ENCODE assay signal across 14 cellular contexts in the genomic region with DNA sequence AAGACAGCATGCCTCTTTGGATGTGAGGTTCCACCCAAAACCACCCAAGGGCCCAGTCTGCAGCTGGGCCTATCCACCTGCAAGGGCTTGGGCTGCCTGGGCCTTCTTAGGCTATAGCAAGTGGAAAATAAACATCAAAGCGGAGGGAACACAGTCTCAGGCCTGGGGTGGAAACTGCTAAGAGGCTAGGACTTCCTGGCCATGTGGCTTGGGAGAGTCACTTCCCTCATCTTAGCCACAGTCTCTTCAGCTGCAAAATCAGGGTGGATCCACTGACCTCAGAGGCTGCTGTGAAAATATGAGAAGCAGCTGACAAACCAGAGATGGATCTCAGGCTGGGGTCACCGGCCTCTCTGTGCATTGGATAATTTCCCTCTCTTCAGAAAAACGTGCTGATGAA. TPM values are rescaled to one million over a fixed set of nuclear protein-coding genes. Genes with fewer than 3 reads are reported as not detected.
DNase-seq lines count a peak whose midpoint lies in the region; ATAC-seq, FAIRE-seq and TF ChIP-seq lines count a peak whose summit lies in the region.
"Had no signal": no experiment of that assay in that cellular context is flagged by ENCODE, and none has a peak within 500 bp of the region (broad histone marks: within the 10 kb centered on the region; RNA-seq: fewer than 3 reads in every experiment).

No MANE protein-coding gene starts in this region.

- H3K9me3 ChIP-seq in right lobe of liver (no peaks in the 10 kb centered on the region), HepG2 (ENCODE audit: low read length) (no peaks in the 10 kb centered on the region), T-helper 17 cell (ENCODE audit: control insufficient read depth, low read length, poor library complexity, severe bottlenecking) (no peaks in the 10 kb centered on the region), upper lobe of left lung (no peaks in the 10 kb centered on the region)

- H4K20me1 ChIP-seq in HepG2 (ENCODE audit: insufficient read depth, low read length): no peaks in the 10 kb centered on the region

- intact Hi-C loops in right lobe of liver (cut with DNase I) (no loop called here), HepG2 (cut with micrococcal nuclease; ENCODE audit: unreplicated experiment) (no loop called here)

- H3K4me3 Mint-ChIP-seq in T-helper 17 cell: no peak overlapping the region

- TF ChIP-seq POLR2A in right lobe of liver (IDR thresholded peaks at IDR 0.05) (no peak), HepG2 (IDR thresholded peaks at IDR 0.05; ENCODE audit: insufficient read depth in 1 of 2, low read depth in 2 of 2, low read length in 2 of 2) (no peak), upper lobe of left lung (IDR thresholded peaks at IDR 0.05) (no peak)

- TF ChIP-seq RAD21 in HepG2 (CRISPR knock-in tag; IDR thresholded peaks at IDR 0.05): no peak

- H3K4me3 ChIP-seq in right lobe of liver (no peak overlapping the region), HepG2 (replicated peaks in 1 of 3; ENCODE audit: insufficient read depth in 1 of 3, low read depth in 2 of 3, low read length in 3 of 3) (no peak overlapping the region), upper lobe of left lung (no peak overlapping the region)
- H3K4me3 ChIP-seq: SK-N-MC had no signal

- no peak overlapping the region for H3K9ac ChIP-seq in HepG2 (ENCODE audit: insufficient read depth, low read depth, low read length)

- CTCF ChIA-PET in HepG2 (lab: Yijun Ruan, JAX; ENCODE audit: low intra/inter-chr PET ratio, low total read pairs): no interaction called here

- TF ChIP-seq EP300 in HepG2 (IDR thresholded peaks at IDR 0.05; ENCODE audit: low read depth in 2 of 2, low read length in 2 of 2) (no peak), HepG2 (CRISPR knock-in tag; IDR thresholded peaks at IDR 0.05; ENCODE audit: borderline replicate concordance) (no peak), upper lobe of left lung (IDR thresholded peaks at IDR 0.05) (no peak)

- in situ Hi-C loops in HepG2 (cut with HindIII; ENCODE audit: extremely low pct_ligation_motif_present, low pct_unique_long_range_greater_than_20kb): no loop called here

- DNase-seq in right lobe of liver (no peak), HepG2 (ENCODE audit: low spot score) (no peak), T-helper 17 cell (no peak), left lobe of liver (ENCODE audit: low spot score) (no peak), upper lobe of left lung (peak in 1 of 2 donors; percentile 30)
- no peak for DNase-seq in stimulated activated CD4-positive, alpha-beta T cell treated with anti-CD3 and anti-CD28 coated beads, Interleukin-2, amount 100 ng/mL, for 48 hours
- no peak for DNase-seq in activated CD4-positive, CD25-positive, alpha-beta regulatory T cell (lab: John Stamatoyannopoulos, UW)
- DNase-seq: effector CD4-positive, alpha-beta T cell; kidney glomerular epithelial cell; NCI-H1105; NCI-H748 treated with DMSO at 0.1 percent for 48 hours had no signal

- H3K36me3 Mint-ChIP-seq in T-helper 17 cell (ENCODE audit: low read depth): peaks cover 6% of the 10 kb centered on the region

- H3K4me1 ChIP-seq in right lobe of liver (peaks cover 0 to 32% (median 4%) of the 10 kb centered on the region in 4 donors), HepG2 (ENCODE audit: insufficient read depth, low read length) (peaks cover 8% of the 10 kb centered on the region), upper lobe of left lung (peaks cover 11 to 49% (median 18%) of the 10 kb centered on the region in 4 donors)

- no peak overlapping the region for H3K4me2 ChIP-seq in HepG2 (ENCODE audit: low read depth, low read length)

- ATAC-seq in right lobe of liver (peak in 3 of 4 donors; percentile 35 to 48 (median 44)), HepG2 (no peak), T-helper 17 cell (peak; percentile 35), left lobe of liver (peak; percentile 7), upper lobe of left lung (ENCODE audit: low FRiP score in 2 of 2) (peak; percentile 48 to 71), GM18867 (IDR thresholded peaks at IDR 0.05; ENCODE audit: unreplicated experiment) (no peak)

- POLR2A ChIA-PET in HepG2 (lab: Yijun Ruan, JAX): no interaction called here

- no peak for FAIRE-seq in HepG2 (lab: Jason Lieb, UNC)
- FAIRE-seq: frontal cortex had no signal

- BruUV-seq in HepG2 (replicated peaks; lab: Mats Ljungman, UMichigan): no TSS peak

- H2AFZ ChIP-seq in HepG2 (ENCODE audit: low read length): no peak overlapping the region

- peak overlapping the region; percentile 65 for H3K27ac Mint-ChIP-seq in T-helper 17 cell

- WGBS in right lobe of liver (ENCODE audit: insufficient coverage, low coverage, low lambda C conversion rate, missing lambda C conversion rate): 42% methylated on average over 2 of the region's 3 CpGs
- WGBS in HepG2 (ENCODE audit: low lambda C conversion rate): no CpG with 5 or more reads among the region's 3 CpGs
- 42 to 54% methylated on average over 3 of the region's 3 CpGs for WGBS in upper lobe of left lung, 2 donors

- no peak for TF ChIP-seq CTCF in right lobe of liver (IDR thresholded peaks at IDR 0.05)
- TF ChIP-seq CTCF in HepG2 (CRISPR knock-in tag; IDR thresholded peaks at IDR 0.05): no peak
- TF ChIP-seq CTCF in upper lobe of left lung (IDR thresholded peaks at IDR 0.05): no peak

- peaks cover 21% of the 10 kb centered on the region for H3K4me1 Mint-ChIP-seq in T-helper 17 cell

- H3K36me3 ChIP-seq in right lobe of liver (peaks cover 0 to 42% (median 20%) of the 10 kb centered on the region in 4 donors), HepG2 (replicated peaks in 1 of 2; ENCODE audit: control insufficient read depth in 1 of 2, insufficient read depth in 2 of 2, low read length in 2 of 2) (peaks cover 3 to 7% of the 10 kb centered on the region in 2 experiments; a peak in 3 of 5 replicates), upper lobe of left lung (peaks cover 0 to 48% (median 40%) of the 10 kb centered on the region in 4 donors)

- no peak overlapping the region for H3K27ac ChIP-seq in right lobe of liver
- H3K27ac ChIP-seq in HepG2 (ENCODE audit: extremely low read length, insufficient read depth, low read length): no peak overlapping the region
- H3K27ac ChIP-seq in upper lobe of left lung: peak overlapping the region in 2 of 4 donors; percentile 29 to 37
- H3K27ac ChIP-seq: SK-N-MC had no signal

- H3K27me3 Mint-ChIP-seq in T-helper 17 cell: no peaks in the 10 kb centered on the region

- H3K27me3 ChIP-seq in right lobe of liver (no peaks in the 10 kb centered on the region), HepG2 (ENCODE audit: control insufficient read depth in 1 of 2, insufficient read depth in 2 of 2, low read length in 2 of 2) (no peaks in the 10 kb centered on the region), upper lobe of left lung (no peaks in the 10 kb centered on the region)

- H3K79me2 ChIP-seq in HepG2 (ENCODE audit: insufficient read depth, low read length): no peaks in the 10 kb centered on the region

RNA-seq across cellular contexts. Expression of gene TFIP11, which starts 30.6 kb away (rescaled TPM):
- total RNA-seq in right lobe of liver: 10 to 100 TPM; 17.0 to 24.1 (median 21.6) TPM
- 20.8 and 22.8 TPM in 2 replicates for total RNA-seq in HepG2 (2016; rRNA removed; fragmentation: Illumina TruSeq; extraction: Trizol)
- total RNA-seq in HepG2 (2016; cell fraction: cytosol; rRNA removed; fragmentation: Illumina TruSeq; extraction: Trizol; ENCODE audit: low read depth): 2.5 and 2.8 TPM in 2 replicates
- total RNA-seq in HepG2 (2016; cell fraction: insoluble cytoplasmic fraction; rRNA removed; fragmentation: Illumina TruSeq; extraction: Trizol): 20.2 and 22.6 TPM in 2 replicates
- 4.9 and 5.7 TPM in 2 replicates for total RNA-seq in HepG2 (2016; cell fraction: membrane; rRNA removed; fragmentation: Illumina TruSeq; extraction: Trizol)
- 17.0 and 24.6 TPM in 2 replicates for total RNA-seq in HepG2 (2016; cell fraction: nucleus; rRNA removed; fragmentation: Illumina TruSeq; extraction: Trizol)
- polyA plus RNA-seq in HepG2 (2011; rRNA removed): 15.4 and 18.4 TPM in 2 replicates
- 11.9 and 14.9 TPM in 2 replicates for polyA plus RNA-seq in HepG2 (2011; cell fraction: cytosol; rRNA removed)
- polyA plus RNA-seq in HepG2 (2011; cell fraction: nucleus; rRNA removed): 19.7 and 24.6 TPM in 2 replicates
- polyA plus RNA-seq in HepG2 (2012): 11.8 and 16.2 TPM in 2 replicates
- 0.94 and 1.1 TPM in 2 replicates for polyA plus RNA-seq in HepG2 (2016; cell fraction: cytosol; fragmentation: Illumina TruSeq; extraction: Trizol; ENCODE audit: low read depth)
- polyA plus RNA-seq in HepG2 (2016; cell fraction: insoluble cytoplasmic fraction; fragmentation: Illumina TruSeq; extraction: Trizol; ENCODE audit: low read depth): 16.1 and 16.3 TPM in 2 replicates
- 1.7 and 2.2 TPM in 2 replicates for polyA plus RNA-seq in HepG2 (2016; cell fraction: membrane; fragmentation: Illumina TruSeq; extraction: Trizol; ENCODE audit: low read depth)
- 22.2 and 27.8 TPM in 2 replicates for polyA plus RNA-seq in HepG2 (2016; cell fraction: nucleus; fragmentation: Illumina TruSeq; extraction: Trizol; ENCODE audit: insufficient read depth, low read depth)
- 32.9 and 35.2 TPM in 2 replicates for polyA minus RNA-seq in HepG2 (2011; rRNA and poly(A)+ RNA removed; ENCODE audit: low replicate concordance)
- 11.9 and 15.1 TPM in 2 replicates for polyA minus RNA-seq in HepG2 (2011; cell fraction: cytosol; rRNA and poly(A)+ RNA removed)
- polyA minus RNA-seq in HepG2 (2011; cell fraction: nucleus; rRNA and poly(A)+ RNA removed): 30.3 and 31.2 TPM in 2 replicates
- 100 to 1,000 TPM in 1 of 2 donors, 10 to 100 TPM in 1; 84.0 to 104 TPM for total RNA-seq in T-helper 17 cell
- 19.8 TPM for total RNA-seq in left lobe of liver
- 10 to 100 TPM; 26.3 to 37.7 (median 32.6) TPM for total RNA-seq in upper lobe of left lung

RNA-seq across cellular contexts. Expression of gene TPST2, which starts 47.1 kb away (rescaled TPM):
- total RNA-seq in right lobe of liver (100 to 1,000 TPM in 2 of 6 experiments, 10 to 100 TPM in 4; 53.2 to 117 (median 66.9) TPM), HepG2 (2016; rRNA removed; fragmentation: Illumina TruSeq; extraction: Trizol) (9.2 and 15.2 TPM in 2 replicates), T-helper 17 cell (10 to 100 TPM; 18.2 to 40.7 TPM), left lobe of liver (71.9 TPM), upper lobe of left lung (100 to 1,000 TPM in 2 of 6 donors, 10 to 100 TPM in 4; 50.5 to 253 (median 95.8) TPM)
- total RNA-seq in HepG2 (2016; cell fraction: cytosol; rRNA removed; fragmentation: Illumina TruSeq; extraction: Trizol; ENCODE audit: low read depth): 10.0 and 10.4 TPM in 2 replicates
- total RNA-seq in HepG2 (2016; cell fraction: insoluble cytoplasmic fraction; rRNA removed; fragmentation: Illumina TruSeq; extraction: Trizol): 7.8 and 13.5 TPM in 2 replicates
- total RNA-seq in HepG2 (2016; cell fraction: membrane; rRNA removed; fragmentation: Illumina TruSeq; extraction: Trizol): 17.6 and 23.3 TPM in 2 replicates
- 10.0 and 10.8 TPM in 2 replicates for total RNA-seq in HepG2 (2016; cell fraction: nucleus; rRNA removed; fragmentation: Illumina TruSeq; extraction: Trizol)
- 23.8 and 29.5 TPM in 2 replicates for polyA plus RNA-seq in HepG2 (2011; rRNA removed)
- polyA plus RNA-seq in HepG2 (2011; cell fraction: cytosol; rRNA removed): 27.5 and 32.7 TPM in 2 replicates
- polyA plus RNA-seq in HepG2 (2011; cell fraction: nucleus; rRNA removed): 21.6 and 24.3 TPM in 2 replicates
- 9.2 and 17.3 TPM in 2 replicates for polyA plus RNA-seq in HepG2 (2012)
- 13.1 and 15.0 TPM in 2 replicates for polyA plus RNA-seq in HepG2 (2016; cell fraction: cytosol; fragmentation: Illumina TruSeq; extraction: Trizol; ENCODE audit: low read depth)
- polyA plus RNA-seq in HepG2 (2016; cell fraction: insoluble cytoplasmic fraction; fragmentation: Illumina TruSeq; extraction: Trizol; ENCODE audit: low read depth): 10.0 and 11.2 TPM in 2 replicates
- 19.3 and 21.6 TPM in 2 replicates for polyA plus RNA-seq in HepG2 (2016; cell fraction: membrane; fragmentation: Illumina TruSeq; extraction: Trizol; ENCODE audit: low read depth)
- 16.7 and 18.4 TPM in 2 replicates for polyA plus RNA-seq in HepG2 (2016; cell fraction: nucleus; fragmentation: Illumina TruSeq; extraction: Trizol; ENCODE audit: insufficient read depth, low read depth)
- 13.6 and 45.9 TPM in 2 replicates for polyA minus RNA-seq in HepG2 (2011; rRNA and poly(A)+ RNA removed; ENCODE audit: low replicate concordance)
- polyA minus RNA-seq in HepG2 (2011; cell fraction: cytosol; rRNA and poly(A)+ RNA removed): 10.1 and 10.6 TPM in 2 replicates
- polyA minus RNA-seq in HepG2 (2011; cell fraction: nucleus; rRNA and poly(A)+ RNA removed): 11.7 and 12.1 TPM in 2 replicates

RNA-seq across cellular contexts. Expression of gene SRRD, which starts 59.2 kb away (rescaled TPM):
- total RNA-seq in right lobe of liver: 10 to 100 TPM; 11.4 to 15.2 (median 11.8) TPM
- 36.6 and 56.5 TPM in 2 replicates for total RNA-seq in HepG2 (2016; rRNA removed; fragmentation: Illumina TruSeq; extraction: Trizol)
- total RNA-seq in HepG2 (2016; cell fraction: cytosol; rRNA removed; fragmentation: Illumina TruSeq; extraction: Trizol; ENCODE audit: low read depth): 17.9 and 19.5 TPM in 2 replicates
- total RNA-seq in HepG2 (2016; cell fraction: insoluble cytoplasmic fraction; rRNA removed; fragmentation: Illumina TruSeq; extraction: Trizol): 32.5 and 46.6 TPM in 2 replicates
- total RNA-seq in HepG2 (2016; cell fraction: membrane; rRNA removed; fragmentation: Illumina TruSeq; extraction: Trizol): 41.5 and 47.4 TPM in 2 replicates
- total RNA-seq in HepG2 (2016; cell fraction: nucleus; rRNA removed; fragmentation: Illumina TruSeq; extraction: Trizol): 15.6 and 20.0 TPM in 2 replicates
- polyA plus RNA-seq in HepG2 (2011; rRNA removed): 21.8 and 22.8 TPM in 2 replicates
- 14.2 and 19.3 TPM in 2 replicates for polyA plus RNA-seq in HepG2 (2011; cell fraction: cytosol; rRNA removed)
- 6.5 and 12.7 TPM in 2 replicates for polyA plus RNA-seq in HepG2 (2011; cell fraction: nucleus; rRNA removed)
- 16.5 and 18.1 TPM in 2 replicates for polyA plus RNA-seq in HepG2 (2012)
- polyA plus RNA-seq in HepG2 (2016; cell fraction: cytosol; fragmentation: Illumina TruSeq; extraction: Trizol; ENCODE audit: low read depth): 38.8 and 45.5 TPM in 2 replicates
- 54.6 and 54.9 TPM in 2 replicates for polyA plus RNA-seq in HepG2 (2016; cell fraction: insoluble cytoplasmic fraction; fragmentation: Illumina TruSeq; extraction: Trizol; ENCODE audit: low read depth)
- 41.2 and 47.5 TPM in 2 replicates for polyA plus RNA-seq in HepG2 (2016; cell fraction: membrane; fragmentation: Illumina TruSeq; extraction: Trizol; ENCODE audit: low read depth)
- polyA plus RNA-seq in HepG2 (2016; cell fraction: nucleus; fragmentation: Illumina TruSeq; extraction: Trizol; ENCODE audit: insufficient read depth, low read depth): 23.9 and 26.3 TPM in 2 replicates
- polyA minus RNA-seq in HepG2 (2011; rRNA and poly(A)+ RNA removed; ENCODE audit: low replicate concordance): 13.6 and 15.2 TPM in 2 replicates
- polyA minus RNA-seq in HepG2 (2011; cell fraction: cytosol; rRNA and poly(A)+ RNA removed): 8.6 and 10.8 TPM in 2 replicates
- polyA minus RNA-seq in HepG2 (2011; cell fraction: nucleus; rRNA and poly(A)+ RNA removed): 14.0 and 18.3 TPM in 2 replicates
- total RNA-seq in T-helper 17 cell: 10 to 100 TPM; 15.1 to 18.7 TPM
- total RNA-seq in left lobe of liver: 9.5 TPM
- total RNA-seq in upper lobe of left lung: 10 to 100 TPM in 3 of 6 donors, 1 to 10 TPM in 3; 6.2 to 25.9 (median 11.3) TPM

RNA-seq across cellular contexts. Expression of gene HPS4, which starts 59.2 kb away (rescaled TPM):
- total RNA-seq in right lobe of liver (10 to 100 TPM; 10.7 to 13.8 (median 12.6) TPM), HepG2 (2016; rRNA removed; fragmentation: Illumina TruSeq; extraction: Trizol) (29.7 and 34.0 TPM in 2 replicates), T-helper 17 cell (10 to 100 TPM; 44.1 to 54.6 TPM), left lobe of liver (13.2 TPM), upper lobe of left lung (10 to 100 TPM; 22.5 to 93.2 (median 34.2) TPM)
- total RNA-seq in HepG2 (2016; cell fraction: cytosol; rRNA removed; fragmentation: Illumina TruSeq; extraction: Trizol; ENCODE audit: low read depth): 6.1 and 12.7 TPM in 2 replicates
- 28.2 and 33.4 TPM in 2 replicates for total RNA-seq in HepG2 (2016; cell fraction: insoluble cytoplasmic fraction; rRNA removed; fragmentation: Illumina TruSeq; extraction: Trizol)
- 12.8 and 13.4 TPM in 2 replicates for total RNA-seq in HepG2 (2016; cell fraction: membrane; rRNA removed; fragmentation: Illumina TruSeq; extraction: Trizol)
- 47.5 and 51.3 TPM in 2 replicates for total RNA-seq in HepG2 (2016; cell fraction: nucleus; rRNA removed; fragmentation: Illumina TruSeq; extraction: Trizol)
- polyA plus RNA-seq in HepG2 (2011; rRNA removed): 27.4 and 28.0 TPM in 2 replicates
- polyA plus RNA-seq in HepG2 (2011; cell fraction: cytosol; rRNA removed): 14.0 and 16.9 TPM in 2 replicates
- 114 and 121 TPM in 2 replicates for polyA plus RNA-seq in HepG2 (2011; cell fraction: nucleus; rRNA removed)
- 20.2 and 21.3 TPM in 2 replicates for polyA plus RNA-seq in HepG2 (2012)
- 2.0 TPM in 2 replicates for polyA plus RNA-seq in HepG2 (2016; cell fraction: cytosol; fragmentation: Illumina TruSeq; extraction: Trizol; ENCODE audit: low read depth)
- polyA plus RNA-seq in HepG2 (2016; cell fraction: insoluble cytoplasmic fraction; fragmentation: Illumina TruSeq; extraction: Trizol; ENCODE audit: low read depth): 14.9 and 19.8 TPM in 2 replicates
- 4.4 and 5.3 TPM in 2 replicates for polyA plus RNA-seq in HepG2 (2016; cell fraction: membrane; fragmentation: Illumina TruSeq; extraction: Trizol; ENCODE audit: low read depth)
- polyA plus RNA-seq in HepG2 (2016; cell fraction: nucleus; fragmentation: Illumina TruSeq; extraction: Trizol; ENCODE audit: insufficient read depth, low read depth): 67.8 and 71.6 TPM in 2 replicates
- 18.5 and 40.6 TPM in 2 replicates for polyA minus RNA-seq in HepG2 (2011; rRNA and poly(A)+ RNA removed; ENCODE audit: low replicate concordance)
- polyA minus RNA-seq in HepG2 (2011; cell fraction: cytosol; rRNA and poly(A)+ RNA removed): 9.3 and 10.6 TPM in 2 replicates
- 61.7 and 71.9 TPM in 2 replicates for polyA minus RNA-seq in HepG2 (2011; cell fraction: nucleus; rRNA and poly(A)+ RNA removed)

Comparison
In these comparisons a context has a peak if more than half of its experiments do, and no peak if none do; other contexts are left out.
1. ATAC-seq: peak in right lobe of liver (3 of 4), T-helper 17 cell (single experiment), left lobe of liver (single experiment) and upper lobe of left lung (2 of 2); none in HepG2 (single experiment) and GM18867 (single experiment).